7 cellular contexts compared by ENCODE assay signal in genomic region chr11:119056397-119056999, GRCh38. TPM values are rescaled to one million over a fixed set of nuclear protein-coding genes. Genes with fewer than 3 reads are reported as not detected.
A peak's percentile ranks its signal among the peaks of the same experiment; 100 is the strongest.
DNase-seq lines count a peak whose midpoint lies in the region; ATAC-seq and TF ChIP-seq lines count a peak whose summit lies in the region.

No MANE protein-coding gene starts in this region.

- ATAC-seq in GM18873 (IDR thresholded peaks at IDR 0.05; ENCODE audit: low FRiP score, unreplicated experiment) (peak; percentile 3), HG03064 (IDR thresholded peaks at IDR 0.05; ENCODE audit: low read depth, unreplicated experiment) (peak; percentile 11)

- H3K4me3 ChIP-seq in SJSA1 (peak overlapping the region; percentile 89), iPS-18a (ENCODE audit: low read length) (peak overlapping the region; percentile 89), spleen (peak overlapping the region; percentile 90 to 99 (median 94))

- H3K27ac ChIP-seq in SJSA1 (peak overlapping the region; percentile 80), angular gyrus (ENCODE audit: low read depth, low read length) (peak overlapping the region; percentile 49), iPS-18a (ENCODE audit: low read length) (no peak overlapping the region), spleen (peak overlapping the region; percentile 65 to 95 (median 87))

- H3K4me1 ChIP-seq in SJSA1 (replicated peaks) (peaks cover 10% of the 10 kb centered on the region), iPS-18a (ENCODE audit: control insufficient read depth, low read depth, low read length) (peaks cover 5% of the 10 kb centered on the region), spleen (peaks cover 22 to 54% (median 29%) of the 10 kb centered on the region in 6 donors)

- H3K27me3 ChIP-seq in SJSA1 (replicated peaks), result no peaks in the 10 kb centered on the region
- H3K27me3 ChIP-seq in iPS-18a (ENCODE audit: control insufficient read depth, insufficient read depth, low read length), result no peaks in the 10 kb centered on the region
- H3K27me3 ChIP-seq in spleen (replicated peaks in 1 of 7), result no peaks in the 10 kb centered on the region

- H3K36me3 ChIP-seq in SJSA1, result peaks cover 25% of the 10 kb centered on the region
- peaks cover 38% of the 10 kb centered on the region for H3K36me3 ChIP-seq in iPS-18a (ENCODE audit: control insufficient read depth, low read depth, low read length)
- peaks cover 4 to 50% (median 37%) of the 10 kb centered on the region in 6 donors for H3K36me3 ChIP-seq in spleen

- H3K9me3 ChIP-seq in SJSA1 (replicated peaks) (no peaks in the 10 kb centered on the region), iPS-18a (ENCODE audit: control insufficient read depth, low read depth, low read length) (no peaks in the 10 kb centered on the region), spleen (no peaks in the 10 kb centered on the region)

- peak overlapping the region; percentile 79 for H3K9ac ChIP-seq in iPS-18a (ENCODE audit: low read length)

- DNase-seq in SJSA1 (ENCODE audit: low read depth in 1 of 2, low spot score in 2 of 2) (no peak), spleen (no peak), epidermal melanocyte (ENCODE audit: insufficient read length, low spot score) (no peak)

- 0 to 2% (median 0%) methylated on average over 2 to 47 of the region's 48 CpGs for WGBS in spleen, 5 donors

- TF ChIP-seq POLR2A in spleen (IDR thresholded peaks at IDR 0.05), result no peak

- intact Hi-C loops in spleen (cut with DNase I; ENCODE audit: low total_unique reads), result no loop called here

- no peak for TF ChIP-seq CTCF in spleen (IDR thresholded peaks at IDR 0.05 in 8 of 11, conservative IDR thresholded peaks at IDR 0.05 in 3 of 11)

RNA-seq across cellular contexts. Expression of gene HYOU1, which starts 0.5 kb away (rescaled TPM):
- 124 and 128 TPM in 2 replicates for total RNA-seq in SJSA1 (2014; rRNA removed; shearing (Covaris generic))
- total RNA-seq in spleen, result 100 to 1,000 TPM in 3 of 7 donors, 10 to 100 TPM in 4; 48.2 to 131 (median 80.8) TPM
- 10 to 100 TPM; 12.3 to 22.7 (median 15.5) TPM for polyA plus RNA-seq in spleen

RNA-seq across cellular contexts. Expression of gene VPS11, which starts 11.1 kb away (rescaled TPM):
- total RNA-seq in SJSA1 (2014; rRNA removed; shearing (Covaris generic)), result 5.6 and 11.2 TPM in 2 replicates
- 10 to 100 TPM; 30.1 to 48.7 (median 44.8) TPM for total RNA-seq in spleen
- 10 to 100 TPM; 41.8 to 66.7 (median 42.4) TPM for polyA plus RNA-seq in spleen

RNA-seq across cellular contexts. Expression of gene SLC37A4, which starts 25.8 kb away (rescaled TPM):
- total RNA-seq in SJSA1 (2014; rRNA removed; shearing (Covaris generic)), result 3.1 and 6.0 TPM in 2 replicates
- 10 to 100 TPM in 6 of 7 donors, 1 to 10 TPM in 1; 9.9 to 26.0 (median 15.9) TPM for total RNA-seq in spleen
- 10 to 100 TPM in 2 of 3 donors, 1 to 10 TPM in 1; 8.2 to 12.6 (median 10.1) TPM for polyA plus RNA-seq in spleen

RNA-seq across cellular contexts. Expression of gene HMBS, which starts 28.2 kb away (rescaled TPM):
- total RNA-seq in SJSA1 (2014; rRNA removed; shearing (Covaris generic)), result 2.1 and 6.4 TPM in 2 replicates
- total RNA-seq in spleen, result 10 to 100 TPM in 6 of 7 donors, 1 to 10 TPM in 1; 7.4 to 42.6 (median 14.1) TPM
- polyA plus RNA-seq in spleen, result 10 to 100 TPM; 22.8 to 42.0 (median 23.3) TPM

RNA-seq across cellular contexts. Expression of gene TRAPPC4, which starts 37.9 kb away (rescaled TPM):
- 44.6 and 75.6 TPM in 2 replicates for total RNA-seq in SJSA1 (2014; rRNA removed; shearing (Covaris generic))
- 10 to 100 TPM; 43.0 to 61.8 (median 54.4) TPM for total RNA-seq in spleen
- 10 to 100 TPM; 33.1 to 53.0 (median 47.6) TPM for polyA plus RNA-seq in spleen
